ENCODE assay signal across 11 cellular contexts in the genomic region with DNA sequence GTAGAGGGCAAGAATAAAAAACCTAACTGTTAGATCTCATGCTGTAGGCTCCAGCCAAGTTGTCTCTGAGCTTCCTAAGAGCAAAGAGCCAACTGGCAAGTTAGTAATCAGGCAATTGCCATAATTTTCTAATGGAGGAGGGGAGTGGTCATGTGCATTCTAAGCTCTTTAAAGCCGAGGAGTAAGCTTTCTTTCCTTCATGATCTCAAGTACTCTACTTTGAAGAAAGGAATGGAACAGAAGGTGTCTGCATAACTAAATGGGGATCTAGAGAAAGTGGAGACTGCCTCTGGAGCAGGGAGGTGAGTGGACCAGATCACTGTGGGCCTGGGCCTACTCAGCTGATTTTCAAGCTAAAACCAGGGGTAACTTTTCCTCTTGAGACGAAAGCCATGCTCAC. TPM values are rescaled to one million over a fixed set of nuclear protein-coding genes. Genes with fewer than 3 reads are reported as not detected.
DNase-seq lines count a peak whose midpoint lies in the region; ATAC-seq and TF ChIP-seq lines count a peak whose summit lies in the region.
"Had no signal": no experiment of that assay in that cellular context is flagged by ENCODE, and none has a peak within 500 bp of the region (broad histone marks: within the 10 kb centered on the region; RNA-seq: fewer than 3 reads in every experiment).

No MANE protein-coding gene starts in this region.

- H3K4me1 ChIP-seq in SJSA1 (replicated peaks) (peaks cover 48% of the 10 kb centered on the region), esophagus muscularis mucosa (peaks cover 31 to 76% (median 73%) of the 10 kb centered on the region in 4 donors), subcutaneous abdominal adipose tissue (ENCODE audit: control insufficient read depth in 5 of 5, insufficient read depth in 5 of 5, low read length in 5 of 5) (peaks cover 3 to 41% (median 31%) of the 10 kb centered on the region in 5 donors)

- TF ChIP-seq POLR2A in esophagus muscularis mucosa (IDR thresholded peaks at IDR 0.05; ENCODE audit: low read depth): no peak

- ATAC-seq in HG02870 (IDR thresholded peaks at IDR 0.05; ENCODE audit: unreplicated experiment) (no peak), HG03354 (IDR thresholded peaks at IDR 0.05; ENCODE audit: poor library complexity, severe bottlenecking, unreplicated experiment) (no peak)

- no peaks in the 10 kb centered on the region for H3K27me3 ChIP-seq in SJSA1 (replicated peaks)
- no peaks in the 10 kb centered on the region for H3K27me3 ChIP-seq in esophagus muscularis mucosa
- H3K27me3 ChIP-seq in subcutaneous abdominal adipose tissue (ENCODE audit: control insufficient read depth in 5 of 5, insufficient read depth in 4 of 5, low read length in 5 of 5): no peaks in the 10 kb centered on the region

- H3K27ac Mint-ChIP-seq in activated T-cell treated with anti-CD3 and anti-CD28 coated beads, Interleukin-2, amount 50 U/mL, for 24 hours: peak overlapping the region; percentile 90

- H3K27ac ChIP-seq in SJSA1 (peak overlapping the region; percentile 97), esophagus muscularis mucosa (replicated peaks in 1 of 4) (peak overlapping the region; percentile 71 to 98 (median 83)), subcutaneous abdominal adipose tissue (ENCODE audit: low read depth, low read length) (peak overlapping the region; percentile 81)

- peaks cover 74% of the 10 kb centered on the region for H3K4me1 Mint-ChIP-seq in activated T-cell treated with anti-CD3 and anti-CD28 coated beads, Interleukin-2, amount 50 U/mL, for 24 hours (ENCODE audit: low read depth)

- no peak for TF ChIP-seq EP300 in esophagus muscularis mucosa (IDR thresholded peaks at IDR 0.05)

- WGBS in esophagus muscularis mucosa: 65% methylated on average over 2 of the region's 2 CpGs

- TF ChIP-seq CTCF in esophagus muscularis mucosa (IDR thresholded peaks at IDR 0.05): no peak

- H3K4me3 ChIP-seq in SJSA1 (no peak overlapping the region), esophagus muscularis mucosa (no peak overlapping the region), subcutaneous abdominal adipose tissue (ENCODE audit: low read depth in 1 of 5, low read length in 5 of 5) (no peak overlapping the region)

- H3K27me3 Mint-ChIP-seq in activated T-cell treated with anti-CD3 and anti-CD28 coated beads, Interleukin-2, amount 50 U/mL, for 24 hours: no peaks in the 10 kb centered on the region

- H3K9me3 Mint-ChIP-seq in activated T-cell treated with anti-CD3 and anti-CD28 coated beads, Interleukin-2, amount 50 U/mL, for 24 hours: no peaks in the 10 kb centered on the region

- H3K9me3 ChIP-seq in SJSA1 (replicated peaks) (no peaks in the 10 kb centered on the region), esophagus muscularis mucosa (no peaks in the 10 kb centered on the region), subcutaneous abdominal adipose tissue (ENCODE audit: control insufficient read depth in 5 of 5, low read length in 5 of 5) (no peaks in the 10 kb centered on the region)

- H3K9ac ChIP-seq in subcutaneous abdominal adipose tissue (ENCODE audit: low read length in 5 of 5): peak overlapping the region in 2 of 5 donors; percentile 2 to 43

- intact Hi-C loops in esophagus muscularis mucosa (cut with DNase I): no loop called here

- no peak overlapping the region for H3K4me3 Mint-ChIP-seq in activated T-cell treated with anti-CD3 and anti-CD28 coated beads, Interleukin-2, amount 50 U/mL, for 24 hours

- H3K36me3 ChIP-seq in SJSA1 (peaks cover 43% of the 10 kb centered on the region), esophagus muscularis mucosa (peaks cover 0 to 59% (median 12%) of the 10 kb centered on the region in 4 donors), subcutaneous abdominal adipose tissue (ENCODE audit: control insufficient read depth in 5 of 5, insufficient read depth in 5 of 5, low read length in 5 of 5) (peaks cover 2 to 15% (median 10%) of the 10 kb centered on the region in 5 donors)

- in situ Hi-C loops in ACHN (cut with HindIII; ENCODE audit: low pct_ligation_motif_present, low pct_unique_long_range_greater_than_20kb, low sequenced_read_pairs): no loop called here

- peaks cover 94% of the 10 kb centered on the region for H3K36me3 Mint-ChIP-seq in activated T-cell treated with anti-CD3 and anti-CD28 coated beads, Interleukin-2, amount 50 U/mL, for 24 hours (ENCODE audit: low read depth)

- DNase-seq in activated T-cell treated with anti-CD3 and anti-CD28 coated beads, Interleukin-2, amount 50 U/mL, for 24 hours: no peak
- DNase-seq in activated T-cell treated with anti-CD3 and anti-CD28 coated beads, Interleukin-2, amount 50 U/mL, for 48 hours: no peak
- no peak for DNase-seq in SJSA1 (ENCODE audit: low read depth in 1 of 2, low spot score in 2 of 2)
- no peak for DNase-seq in esophagus muscularis mucosa (ENCODE audit: extremely low spot score)
- DNase-seq in ACHN: no peak
- DNase-seq: amniotic stem cell, NCI-H526 treated with DMSO at 0.1 percent for 48 hours, retina had no signal

RNA-seq across cellular contexts. Expression of gene TOMM7, which starts 37.7 kb away (rescaled TPM):
- 141 and 226 TPM in 2 replicates for total RNA-seq in SJSA1 (2014; rRNA removed; shearing (Covaris generic))
- total RNA-seq in esophagus muscularis mucosa: 100 to 1,000 TPM; 141 to 303 (median 267) TPM
